Comparison of ENCODE assay signal across 26 cellular contexts in the genomic region with DNA sequence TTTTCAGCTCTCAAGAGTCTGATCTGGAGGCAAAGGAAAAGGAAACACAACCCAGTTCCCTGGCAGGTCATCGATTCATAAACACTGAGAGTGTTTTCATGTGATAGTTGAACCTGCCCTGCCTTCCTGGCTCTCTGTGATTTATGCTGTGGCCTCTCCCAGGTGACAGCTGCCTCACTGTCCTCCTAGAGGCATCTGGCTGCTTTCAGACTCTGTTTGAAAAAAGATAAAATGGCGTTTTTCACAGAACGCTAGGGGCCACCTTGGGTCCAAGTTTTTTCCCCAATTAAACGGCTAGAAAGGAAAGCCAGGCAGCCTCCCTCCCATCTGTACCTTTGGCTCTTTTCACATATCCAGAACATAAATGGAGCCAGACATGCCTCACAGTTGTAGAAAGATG.
A peak's percentile ranks its signal among the peaks of the same experiment; 100 is the strongest.
DNase-seq lines count a peak whose midpoint lies in the region; ATAC-seq and TF ChIP-seq lines count a peak whose summit lies in the region.
"Had no signal": no experiment of that assay in that cellular context is flagged by ENCODE, and none has a peak within 500 bp of the region (broad histone marks: within the 10 kb centered on the region; RNA-seq: fewer than 3 reads in every experiment).

No MANE protein-coding gene starts in this region.

- no peak overlapping the region for H3K4me3 Mint-ChIP-seq in type B pancreatic cell
- H3K4me3 Mint-ChIP-seq: activated CD8-positive, alpha-beta T cell treated with anti-CD3 and anti-CD28 coated beads for 36 hours; CD8-positive, alpha-beta memory T cell; naive thymus-derived CD8-positive, alpha-beta T cell had no signal

- DNase-seq in DMS153 (lab: John Stamatoyannopoulos, UW) (peak; percentile 60), NCI-H1092 (lab: John Stamatoyannopoulos, UW) (peak; percentile 42), NCI-H510A (lab: John Stamatoyannopoulos, UW) (peak; percentile 16), cerebellum (ENCODE audit: low spot score) (peak; percentile 4), type B pancreatic cell (ENCODE audit: extremely low spot score, unreplicated experiment) (no peak), NOMO-1 treated with dmso at 0.1 percent for 144 hours (lab: John Stamatoyannopoulos, UW; ENCODE audit: unreplicated experiment) (no peak), Kasumi-1 (lab: John Stamatoyannopoulos, UW) (no peak)
- DNase-seq: activated CD8-positive, alpha-beta memory T cell treated with anti-CD3 and anti-CD28 coated beads, Interleukin-2, amount 50 U/mL, for 48 hours; activated CD8-positive, alpha-beta T cell treated with anti-CD3 and anti-CD28 coated beads for 36 hours; activated naive CD4-positive, alpha-beta T cell treated with anti-CD3 and anti-CD28 coated beads, Interleukin-2, amount 50 U/mL, for 16 hours; amniotic stem cell; CD8-positive, alpha-beta memory T cell; DMS79; GDM1; kidney glomerular epithelial cell; lower lobe of right lung; midbrain; naive thymus-derived CD8-positive, alpha-beta T cell; NCI-H1436 treated with DMSO at 0.1 percent for 48 hours; Right ventricle myocardium superior; stimulated activated CD4-positive, alpha-beta T cell treated with anti-CD3 and anti-CD28 coated beads, Interleukin-4, amount 100 ng/mL, for 24 hours; SW 1271; tibial artery had no signal

- no peak for ATAC-seq in GM21360 (IDR thresholded peaks at IDR 0.05; ENCODE audit: unreplicated experiment)
- ATAC-seq: activated CD8-positive, alpha-beta T cell treated with anti-CD3 and anti-CD28 coated beads for 36 hours; HepG2; lower lobe of right lung; naive thymus-derived CD8-positive, alpha-beta T cell; Panc1 had no signal

- peaks cover 5% of the 10 kb centered on the region for H3K27me3 Mint-ChIP-seq in type B pancreatic cell

- no peaks in the 10 kb centered on the region for H3K36me3 Mint-ChIP-seq in type B pancreatic cell
- H3K36me3 Mint-ChIP-seq: CD8-positive, alpha-beta memory T cell had no signal

- TF ChIP-seq CTCF in type B pancreatic cell (conservative IDR thresholded peaks at IDR 0.05): no peak

- peaks cover 7% of the 10 kb centered on the region for H3K9me3 Mint-ChIP-seq in type B pancreatic cell
- H3K9me3 Mint-ChIP-seq: activated CD8-positive, alpha-beta T cell treated with anti-CD3 and anti-CD28 coated beads for 36 hours; CD8-positive, alpha-beta memory T cell had no signal

- H3K27ac Mint-ChIP-seq in type B pancreatic cell: no peak overlapping the region
- H3K27ac Mint-ChIP-seq: activated CD8-positive, alpha-beta T cell treated with anti-CD3 and anti-CD28 coated beads for 36 hours; naive thymus-derived CD8-positive, alpha-beta T cell had no signal

- H3K4me1 Mint-ChIP-seq in type B pancreatic cell (ENCODE audit: unreplicated experiment): peaks cover 29% of the 10 kb centered on the region
- H3K4me1 Mint-ChIP-seq: CD8-positive, alpha-beta memory T cell had no signal

Comparison
In these comparisons a context has a peak if more than half of its experiments do, and no peak if none do; other contexts are left out.
1. DNase-seq: peak in DMS153 (single experiment), NCI-H1092 (single experiment), NCI-H510A (single experiment) and cerebellum (single experiment); none in type B pancreatic cell (single experiment), NOMO-1 treated with dmso at 0.1 percent for 144 hours (single experiment) and Kasumi-1 (0 of 2).